8 cellular contexts compared by ENCODE assay signal in the genomic region with DNA sequence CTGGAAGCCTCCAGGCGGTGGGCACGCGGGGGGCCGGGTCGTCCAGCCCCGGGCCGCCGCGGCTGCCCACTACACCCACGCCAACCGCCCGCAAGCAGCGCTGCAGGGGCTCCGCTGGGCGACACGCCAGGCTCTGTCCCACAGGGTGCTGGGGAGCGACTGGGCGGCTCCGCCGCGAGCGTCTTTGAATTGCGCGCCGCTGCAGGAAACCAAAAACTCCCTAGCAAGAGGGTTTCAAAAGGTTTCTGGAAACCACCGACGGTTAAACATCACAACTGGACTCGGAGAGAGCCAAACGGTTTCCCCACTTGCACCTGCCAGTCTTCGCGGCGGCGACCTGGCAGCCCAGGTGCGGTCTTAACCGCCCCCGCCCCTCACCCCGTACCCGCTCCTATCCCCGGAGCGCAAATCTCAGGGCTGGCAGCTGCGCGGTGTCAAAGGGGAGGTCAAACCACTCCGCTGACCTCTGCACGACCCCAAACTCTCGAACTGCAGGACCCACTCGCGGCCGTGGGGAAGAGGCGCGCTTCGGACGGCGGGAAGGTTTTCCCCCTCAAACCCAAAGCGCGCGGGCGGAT. TPM values are rescaled to one million over a fixed set of nuclear protein-coding genes. Genes with fewer than 3 reads are reported as not detected.
DNase-seq lines count a peak whose midpoint lies in the region; ATAC-seq, FAIRE-seq and TF ChIP-seq lines count a peak whose summit lies in the region.

No MANE protein-coding gene starts in this region.

- H3K4me1 Mint-ChIP-seq in T-helper 1 cell treated with Interleukin-12 subunit alpha and Interleukin-12 subunit beta and Interleukin-4 antibody, amounts not matched to agents 30 μg/mL and 1 μg/mL, for 36 hours (ENCODE audit: low read depth): peaks cover 48% of the 10 kb centered on the region
- H3K4me1 Mint-ChIP-seq in MCF 10A (ENCODE audit: insufficient read depth, unreplicated experiment): peaks cover 18% of the 10 kb centered on the region
- peaks cover 45 to 55% of the 10 kb centered on the region in 2 donors for H3K4me1 Mint-ChIP-seq in stimulated activated naive B cell treated with anti-CD40 and anti-IgM and Interleukin-4, amounts not matched to agents 10 μg/mL and 1 μg/mL and 100 μg/mL, for 72 hours

- no peaks in the 10 kb centered on the region for H3K9me3 ChIP-seq in A549
- no peaks in the 10 kb centered on the region for H3K9me3 ChIP-seq in lower lobe of right lung

- peaks cover 30% of the 10 kb centered on the region for H3K27me3 Mint-ChIP-seq in T-helper 1 cell treated with Interleukin-12 subunit alpha and Interleukin-12 subunit beta and Interleukin-4 antibody, amounts not matched to agents 30 μg/mL and 1 μg/mL, for 36 hours (ENCODE audit: low read depth)
- H3K27me3 Mint-ChIP-seq in MCF 10A (ENCODE audit: insufficient read depth, unreplicated experiment): no peaks in the 10 kb centered on the region
- H3K27me3 Mint-ChIP-seq in stimulated activated naive B cell treated with anti-CD40 and anti-IgM and Interleukin-4, amounts not matched to agents 10 μg/mL and 1 μg/mL and 100 μg/mL, for 72 hours: no peaks in the 10 kb centered on the region

- H3K4me1 ChIP-seq in A549: peaks cover 22% of the 10 kb centered on the region
- peaks cover 62% of the 10 kb centered on the region for H3K4me1 ChIP-seq in lower lobe of right lung

- peak overlapping the region; percentile 92 for H3K4me2 ChIP-seq in A549

- TF ChIP-seq POLR2A in A549 (IDR thresholded peaks at IDR 0.05; ENCODE audit: low read length): no peak

- peak overlapping the region; percentile 93 for H3K4me3 Mint-ChIP-seq in T-helper 1 cell treated with Interleukin-12 subunit alpha and Interleukin-12 subunit beta and Interleukin-4 antibody, amounts not matched to agents 30 μg/mL and 1 μg/mL, for 36 hours
- H3K4me3 Mint-ChIP-seq in MCF 10A (ENCODE audit: unreplicated experiment): peak overlapping the region; percentile 87
- H3K4me3 Mint-ChIP-seq in stimulated activated naive B cell treated with anti-CD40 and anti-IgM and Interleukin-4, amounts not matched to agents 10 μg/mL and 1 μg/mL and 100 μg/mL, for 72 hours: peak overlapping the region; percentile 94 to 97

- POLR2A ChIA-PET in A549 (lab: Yijun Ruan, JAX) (interaction anchor here (0.6 kb wide), 1 partner anchor 105 kb away, joined by 4 read pairs; no protein-coding TSS in a partner anchor), MCF 10A (lab: Yijun Ruan, JAX) (no interaction called here)

- intact Hi-C loops in MCF 10A (cut with micrococcal nuclease): loop anchor here (2.0 to 5.0 kb wide), 3 partner anchors 132 to 260 kb away; a partner anchor contains a TSS
- intact Hi-C loops in lower lobe of right lung (cut with DNase I): no loop called here

- H3K27ac Mint-ChIP-seq in T-helper 1 cell treated with Interleukin-12 subunit alpha and Interleukin-12 subunit beta and Interleukin-4 antibody, amounts not matched to agents 30 μg/mL and 1 μg/mL, for 36 hours: peak overlapping the region; percentile 94
- H3K27ac Mint-ChIP-seq in MCF 10A (ENCODE audit: low read depth, unreplicated experiment): no peak overlapping the region
- peak overlapping the region; percentile 98 for H3K27ac Mint-ChIP-seq in stimulated activated naive B cell treated with anti-CD40 and anti-IgM and Interleukin-4, amounts not matched to agents 10 μg/mL and 1 μg/mL and 100 μg/mL, for 72 hours

- H3K36me3 Mint-ChIP-seq in T-helper 1 cell treated with Interleukin-12 subunit alpha and Interleukin-12 subunit beta and Interleukin-4 antibody, amounts not matched to agents 30 μg/mL and 1 μg/mL, for 36 hours (ENCODE audit: low read depth): peaks cover 42% of the 10 kb centered on the region
- H3K36me3 Mint-ChIP-seq in MCF 10A (ENCODE audit: insufficient read depth, unreplicated experiment): peaks cover 17% of the 10 kb centered on the region
- peaks cover 44 to 50% of the 10 kb centered on the region in 2 donors for H3K36me3 Mint-ChIP-seq in stimulated activated naive B cell treated with anti-CD40 and anti-IgM and Interleukin-4, amounts not matched to agents 10 μg/mL and 1 μg/mL and 100 μg/mL, for 72 hours

- CTCF ChIA-PET in A549 (lab: Yijun Ruan, JAX): interaction anchor here (0.5 kb wide), 1 partner anchor 1007 kb away, joined by 3 read pairs; no protein-coding TSS in a partner anchor
- CTCF ChIA-PET in MCF 10A (lab: Yijun Ruan, JAX): interaction anchor here (0.6 kb wide), 1 partner anchor 20 kb away, joined by 5 read pairs; no protein-coding TSS in a partner anchor

- peak; percentile 46 to 60; a peak in 5 of 6 replicates for ATAC-seq in A549
- peak; percentile 63 for ATAC-seq in GM18907 (IDR thresholded peaks at IDR 0.05; ENCODE audit: unreplicated experiment)
- ATAC-seq in HG03097 (IDR thresholded peaks at IDR 0.05; ENCODE audit: low FRiP score, unreplicated experiment): peak; percentile 56
- ATAC-seq in lower lobe of right lung: peak; percentile 35 to 40
- ATAC-seq in stimulated activated naive B cell treated with anti-CD40 and anti-IgM and Interleukin-4, amounts not matched to agents 10 μg/mL and 1 μg/mL and 100 μg/mL, for 72 hours (replicated peaks): peak; percentile 47 to 48

- DNase-seq in A549 (ENCODE audit: low read depth in 1 of 2, low spot score in 1 of 2) (peak in 1 of 2 experiments; percentile 9), MCF 10A (ENCODE audit: unreplicated experiment) (no peak), lower lobe of right lung (peak; percentile 65), SHP77 treated with DMSO at 0.1 percent for 48 hours (lab: John Stamatoyannopoulos, UW) (no peak)
- DNase-seq in stimulated activated naive B cell treated with anti-CD40 and anti-IgM and Interleukin-4, amounts not matched to agents 10 μg/mL and 1 μg/mL and 100 μg/mL, for 72 hours: peak; percentile 74

- 1% methylated on average over 15 of the region's 57 CpGs for WGBS in A549 (ENCODE audit: missing lambda C conversion rate)

- no peak for TF ChIP-seq EP300 in A549 (IDR thresholded peaks at IDR 0.05)

- peaks cover 24% of the 10 kb centered on the region for H3K27me3 ChIP-seq in lower lobe of right lung (ENCODE audit: low read depth)

- TF ChIP-seq CTCF in A549 (IDR thresholded peaks at IDR 0.05) (no peak), MCF 10A (IDR thresholded peaks at IDR 0.05; ENCODE audit: unreplicated experiment) (no peak), lower lobe of right lung (IDR thresholded peaks at IDR 0.05) (no peak)

- TF ChIP-seq RAD21 in A549 (conservative IDR thresholded peaks at IDR 0.05 in 1 of 2, IDR thresholded peaks at IDR 0.05 in 1 of 2): no peak

- FAIRE-seq in A549 (lab: Jason Lieb, UNC): no peak

- H3K4me3 ChIP-seq in A549: peak overlapping the region; percentile 44
- H3K4me3 ChIP-seq in lower lobe of right lung: peak overlapping the region; percentile 61

- peaks cover 16% of the 10 kb centered on the region for H3K36me3 ChIP-seq in lower lobe of right lung

- no peaks in the 10 kb centered on the region for H3K9me3 Mint-ChIP-seq in T-helper 1 cell treated with Interleukin-12 subunit alpha and Interleukin-12 subunit beta and Interleukin-4 antibody, amounts not matched to agents 30 μg/mL and 1 μg/mL, for 36 hours
- no peaks in the 10 kb centered on the region for H3K9me3 Mint-ChIP-seq in MCF 10A (ENCODE audit: unreplicated experiment)
- no peaks in the 10 kb centered on the region for H3K9me3 Mint-ChIP-seq in stimulated activated naive B cell treated with anti-CD40 and anti-IgM and Interleukin-4, amounts not matched to agents 10 μg/mL and 1 μg/mL and 100 μg/mL, for 72 hours

- no TSS peak for BruUV-seq in MCF 10A (replicated peaks; lab: Mats Ljungman, UMichigan)

- no peak overlapping the region for H3K27ac ChIP-seq in A549
- H3K27ac ChIP-seq in lower lobe of right lung: peak overlapping the region; percentile 85

TF ChIP-seq in A549, 52 proteins besides CTCF, POLR2A, EP300 and RAD21:
- TF ChIP-seq JUN (IDR thresholded peaks at IDR 0.05) (no peak), CHD4 (IDR thresholded peaks at IDR 0.05; ENCODE audit: borderline replicate concordance) (no peak)
- TF ChIP-seq, protein P1, sequence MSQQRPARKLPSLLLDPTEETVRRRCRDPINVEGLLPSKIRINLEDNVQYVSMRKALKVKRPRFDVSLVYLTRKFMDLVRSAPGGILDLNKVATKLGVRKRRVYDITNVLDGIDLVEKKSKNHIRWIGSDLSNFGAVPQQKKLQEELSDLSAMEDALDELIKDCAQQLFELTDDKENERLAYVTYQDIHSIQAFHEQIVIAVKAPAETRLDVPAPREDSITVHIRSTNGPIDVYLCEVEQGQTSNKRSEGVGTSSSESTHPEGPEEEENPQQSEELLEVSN (IDR thresholded peaks at IDR 0.05; ENCODE audit: borderline replicate concordance, low read depth): no peak

RNA-seq across cellular contexts. Expression of a gene that starts 1.0 kb away (rescaled TPM):
- polyA plus RNA-seq in A549 (2011; rRNA removed) (0.16 and 0.61 TPM in 2 replicates), A549 (2017; fragmentation: RNase III; extraction: RNeasy Plus Mini Kit Qiagen cat#74134 plus additional on column Dnase treatment) (0.09 to 0.12 TPM (median 0.12 TPM) in 3 replicates)
- 0.13 and 0.22 TPM in 2 replicates for polyA plus RNA-seq in A549 (2012; cell fraction: cytosol; rRNA removed)
- polyA plus RNA-seq in A549 (2012; cell fraction: nucleus; rRNA removed): 0.20 and 0.47 TPM in 2 replicates
- polyA minus RNA-seq in A549 (2011; rRNA and poly(A)+ RNA removed): 0.45 and 0.73 TPM in 2 replicates
- total RNA-seq in MCF 10A (2022) (0.54 and 1.1 TPM in 2 replicates), lower lobe of right lung (55.1 TPM)

Comparison
In these comparisons a context has a peak if more than half of its experiments do, and no peak if none do; other contexts are left out.
1. DNase-seq: peak in lower lobe of right lung (single experiment) and stimulated activated naive B cell treated with anti-CD40 and anti-IgM and Interleukin-4, amounts not matched to agents 10 μg/mL and 1 μg/mL and 100 μg/mL, for 72 hours (single experiment); none in MCF 10A (single experiment) and SHP77 treated with DMSO at 0.1 percent for 48 hours (single experiment).
2. RNA of a gene that starts 1.0 kb away (total RNA-seq): 55.1 TPM in lower lobe of right lung (single experiment); 0.54 to 1.1 TPM in MCF 10A; every median in the first group is over 10 times any median in the second.
3. Peak in every context shown above with its lines, with median percentiles within 50 percentile points of each other: ATAC-seq and H3K4me3 Mint-ChIP-seq.